Comparison of ENCODE assay signal across 8 cellular contexts in genomic region chr1:154972213-154972516, GRCh38. TPM values are rescaled to one million over a fixed set of nuclear protein-coding genes. Genes with fewer than 3 reads are reported as not detected.
A peak's percentile ranks its signal among the peaks of the same experiment; 100 is the strongest.
DNase-seq lines count a peak whose midpoint lies in the region; ATAC-seq lines count a peak whose summit lies in the region.

No MANE protein-coding gene starts in this region.

- H3K4me1 ChIP-seq in HUES6 (ENCODE audit: control insufficient read depth, insufficient read depth, low read length) (peaks cover 29% of the 10 kb centered on the region), iPS-18a (ENCODE audit: control insufficient read depth, low read depth, low read length) (peaks cover 27% of the 10 kb centered on the region)

- H3K4me3 Mint-ChIP-seq in activated naive CD8-positive, alpha-beta T cell treated with anti-CD3 and anti-CD28 coated beads for 36 hours = no peak overlapping the region
- peak overlapping the region in 1 of 2 donors; percentile 69 for H3K4me3 Mint-ChIP-seq in stimulated activated naive B cell treated with anti-CD40 and anti-IgM and Interleukin-4, amounts not matched to agents 10 μg/mL and 1 μg/mL and 100 μg/mL, for 72 hours

- H3K9ac ChIP-seq in HUES6 (ENCODE audit: low read length) (peak overlapping the region; percentile 90), iPS-18a (ENCODE audit: low read length) (peak overlapping the region; percentile 91)

- H3K27ac ChIP-seq in HUES6 (ENCODE audit: low read depth, low read length) (peak overlapping the region; percentile 95), iPS-18a (ENCODE audit: low read length) (peak overlapping the region; percentile 80)

- no peaks in the 10 kb centered on the region for H3K9me3 Mint-ChIP-seq in activated naive CD8-positive, alpha-beta T cell treated with anti-CD3 and anti-CD28 coated beads for 36 hours
- no peaks in the 10 kb centered on the region for H3K9me3 Mint-ChIP-seq in stimulated activated naive B cell treated with anti-CD40 and anti-IgM and Interleukin-4, amounts not matched to agents 10 μg/mL and 1 μg/mL and 100 μg/mL, for 72 hours

- no peak for ATAC-seq in stimulated activated naive B cell treated with anti-CD40 and anti-IgM and Interleukin-4, amounts not matched to agents 10 μg/mL and 1 μg/mL and 100 μg/mL, for 72 hours (replicated peaks)
- no peak for ATAC-seq in HG03565 (IDR thresholded peaks at IDR 0.05; ENCODE audit: unreplicated experiment)

- H3K4me1 Mint-ChIP-seq in activated naive CD8-positive, alpha-beta T cell treated with anti-CD3 and anti-CD28 coated beads for 36 hours = peaks cover 30% of the 10 kb centered on the region
- H3K4me1 Mint-ChIP-seq in stimulated activated naive B cell treated with anti-CD40 and anti-IgM and Interleukin-4, amounts not matched to agents 10 μg/mL and 1 μg/mL and 100 μg/mL, for 72 hours = peaks cover 34 to 50% of the 10 kb centered on the region in 2 donors

- peak overlapping the region; percentile 39 for H3K27ac Mint-ChIP-seq in activated naive CD8-positive, alpha-beta T cell treated with anti-CD3 and anti-CD28 coated beads for 36 hours
- H3K27ac Mint-ChIP-seq in stimulated activated naive B cell treated with anti-CD40 and anti-IgM and Interleukin-4, amounts not matched to agents 10 μg/mL and 1 μg/mL and 100 μg/mL, for 72 hours = peak overlapping the region; percentile 56

- H3K27me3 Mint-ChIP-seq in activated naive CD8-positive, alpha-beta T cell treated with anti-CD3 and anti-CD28 coated beads for 36 hours = no peaks in the 10 kb centered on the region
- H3K27me3 Mint-ChIP-seq in stimulated activated naive B cell treated with anti-CD40 and anti-IgM and Interleukin-4, amounts not matched to agents 10 μg/mL and 1 μg/mL and 100 μg/mL, for 72 hours = no peaks in the 10 kb centered on the region

- peaks cover 15% of the 10 kb centered on the region for H3K36me3 Mint-ChIP-seq in activated naive CD8-positive, alpha-beta T cell treated with anti-CD3 and anti-CD28 coated beads for 36 hours
- peaks cover 28 to 41% of the 10 kb centered on the region in 2 donors for H3K36me3 Mint-ChIP-seq in stimulated activated naive B cell treated with anti-CD40 and anti-IgM and Interleukin-4, amounts not matched to agents 10 μg/mL and 1 μg/mL and 100 μg/mL, for 72 hours

- DNase-seq in activated naive CD8-positive, alpha-beta T cell treated with anti-CD3 and anti-CD28 coated beads for 36 hours = no peak
- DNase-seq in stimulated activated naive B cell treated with anti-CD40 and anti-IgM and Interleukin-4, amounts not matched to agents 10 μg/mL and 1 μg/mL and 100 μg/mL, for 72 hours = no peak
- DNase-seq in NCI-H69 (lab: John Stamatoyannopoulos, UW) (no peak), RKO (ENCODE audit: low spot score) (no peak)
- no peak for DNase-seq in stimulated activated CD8-positive, alpha-beta memory T cell treated with anti-CD3 and anti-CD28 coated beads, Interleukin-4, amount 100 ng/mL, for 48 hours

- H3K36me3 ChIP-seq in HUES6 (ENCODE audit: control insufficient read depth, insufficient read depth, low read length) (peaks cover 16% of the 10 kb centered on the region), iPS-18a (ENCODE audit: control insufficient read depth, low read depth, low read length) (peaks cover 4% of the 10 kb centered on the region)

- H3K4me3 ChIP-seq in HUES6 (ENCODE audit: low read depth, low read length) = peak overlapping the region; percentile 82
- peak overlapping the region; percentile 90 for H3K4me3 ChIP-seq in iPS-18a (ENCODE audit: low read length)

- H3K27me3 ChIP-seq in HUES6 (ENCODE audit: control insufficient read depth, insufficient read depth, low read length) (no peaks in the 10 kb centered on the region), iPS-18a (ENCODE audit: control insufficient read depth, insufficient read depth, low read length) (no peaks in the 10 kb centered on the region)

- H3K9me3 ChIP-seq in HUES6 (ENCODE audit: control insufficient read depth, insufficient read depth, low read depth, low read length) = no peaks in the 10 kb centered on the region
- H3K9me3 ChIP-seq in iPS-18a (ENCODE audit: control insufficient read depth, low read depth, low read length) = no peaks in the 10 kb centered on the region

RNA-seq across cellular contexts. Expression of gene SHC1, which starts 1.6 kb away (rescaled TPM):
- total RNA-seq in activated naive CD8-positive, alpha-beta T cell treated with anti-CD3 and anti-CD28 coated beads for 36 hours = 10 to 100 TPM; 34.7 to 38.4 TPM

RNA-seq across cellular contexts. Expression of gene CKS1B, which starts 2.3 kb away (rescaled TPM):
- 100 to 1,000 TPM; 156 TPM for total RNA-seq in activated naive CD8-positive, alpha-beta T cell treated with anti-CD3 and anti-CD28 coated beads for 36 hours

RNA-seq across cellular contexts. Expression of gene PYGO2, which starts 10.6 kb away (rescaled TPM):
- 10 to 100 TPM; 24.2 to 25.1 TPM for total RNA-seq in activated naive CD8-positive, alpha-beta T cell treated with anti-CD3 and anti-CD28 coated beads for 36 hours

RNA-seq across cellular contexts. Expression of gene FLAD1, which starts 11.0 kb away (rescaled TPM):
- 10 to 100 TPM; 54.2 to 56.1 TPM for total RNA-seq in activated naive CD8-positive, alpha-beta T cell treated with anti-CD3 and anti-CD28 coated beads for 36 hours

RNA-seq across cellular contexts. Expression of gene PBXIP1, which starts 16.3 kb away (rescaled TPM):
- 10 to 100 TPM; 12.2 to 13.2 TPM for total RNA-seq in activated naive CD8-positive, alpha-beta T cell treated with anti-CD3 and anti-CD28 coated beads for 36 hours
